In the genomic region with DNA sequence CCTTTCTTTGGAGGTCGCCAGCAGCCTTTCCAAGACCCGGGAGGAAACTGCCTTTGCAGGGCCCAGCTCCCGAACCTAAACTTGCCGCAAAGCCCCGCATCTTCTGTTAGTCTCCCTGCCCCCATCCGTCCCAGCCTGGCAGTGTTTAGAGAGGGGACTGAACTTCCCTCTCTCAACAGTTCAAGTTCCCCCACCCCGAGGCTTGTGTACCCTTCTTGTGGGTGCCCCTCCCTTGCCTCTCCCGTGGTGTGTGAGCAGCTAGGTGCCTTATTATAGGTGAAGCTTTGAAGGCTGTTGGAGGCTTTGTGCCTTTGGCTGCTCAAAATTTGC, we compare ENCODE assay signal across 7 cellular contexts. TPM values are rescaled to one million over a fixed set of nuclear protein-coding genes. Genes with fewer than 3 reads are reported as not detected.
DNase-seq lines count a peak whose midpoint lies in the region; ATAC-seq and TF ChIP-seq lines count a peak whose summit lies in the region.

No MANE protein-coding gene starts in this region.

- H3K4me2 ChIP-seq in H9 (ENCODE audit: insufficient read depth, insufficient read length, low read length) (peak overlapping the region; percentile 70), trophoblast cell (ENCODE audit: low read length) (peak overlapping the region; percentile 95)

- H2BK5ac ChIP-seq in H9 (ENCODE audit: insufficient read length, low read length) (no peak overlapping the region), trophoblast cell (ENCODE audit: low read depth, low read length, poor library complexity) (peak overlapping the region; percentile 63)

- H3K27me3 ChIP-seq in H9 (ENCODE audit: insufficient read depth, low read length) (peaks cover 6% of the 10 kb centered on the region; the same call in 1 of the 2 replicates), trophoblast cell (ENCODE audit: insufficient read depth, low read length) (no peaks in the 10 kb centered on the region)

- peaks cover 33% of the 10 kb centered on the region for H3K27me3 Mint-ChIP-seq in H9 (ENCODE audit: low read depth)

- H2AK5ac ChIP-seq in H9 (ENCODE audit: insufficient read length, low read length) (no peak overlapping the region), trophoblast cell (ENCODE audit: low read length) (peak overlapping the region; percentile 35)

- H3K4me1 ChIP-seq in H9 (ENCODE audit: insufficient read depth, low read length) (peaks cover 3% of the 10 kb centered on the region; the same call in 1 of the 2 replicates), trophoblast cell (ENCODE audit: control insufficient read depth in 1 of 2, insufficient read depth in 2 of 2, low read length in 2 of 2) (peaks cover 21 to 23% of the 10 kb centered on the region in 2 experiments)

- peaks cover 20% of the 10 kb centered on the region for H3K23me2 ChIP-seq in H9 (ENCODE audit: insufficient read length, low read depth, low read length, poor library complexity, severe bottlenecking)

- H3K18ac ChIP-seq in H9 (ENCODE audit: insufficient read length, low read depth, low read length) (peak overlapping the region; percentile 65), trophoblast cell (ENCODE audit: low read length) (peak overlapping the region; percentile 88)

- H2AFZ ChIP-seq in H9 (ENCODE audit: low read length): no peak overlapping the region
- H2AFZ ChIP-seq in trophoblast cell (ENCODE audit: insufficient read depth, low read length, poor library complexity): peak overlapping the region; percentile 37

- no peak overlapping the region for H3T11ph ChIP-seq in H9 (ENCODE audit: low read length)

- H3K79me2 ChIP-seq in H9 (ENCODE audit: insufficient read depth, low read length) (no peaks in the 10 kb centered on the region), trophoblast cell (ENCODE audit: control insufficient read depth, insufficient read depth, low read length, poor library complexity) (peaks cover 19% of the 10 kb centered on the region)

- H2BK20ac ChIP-seq in H9 (ENCODE audit: low read depth, low read length, poor library complexity, severe bottlenecking): no peak overlapping the region

- no peak for TF ChIP-seq CTCF in H9 (conservative IDR thresholded peaks at IDR 0.05)
- TF ChIP-seq CTCF in VCaP (conservative IDR thresholded peaks at IDR 0.05): no peak

- H3K4me3 Mint-ChIP-seq in H9: peak overlapping the region; percentile 79 to 89

- DNase-seq in H9 (no peak), erythroblast (lab: John Stamatoyannopoulos, UW) (peak; percentile 70 to 86), trophoblast cell (no peak), middle frontal gyrus (ENCODE audit: extremely low spot score, low spot score) (no peak)

- H3K36me3 Mint-ChIP-seq in H9 (ENCODE audit: insufficient read depth in 1 of 3, low read depth in 3 of 3): peaks cover 9 to 33% (median 12%) of the 10 kb centered on the region in 3 experiments; a peak in 6 of 7 replicates

- H3K14ac ChIP-seq in H9 (ENCODE audit: insufficient read depth, low read length) (peak overlapping the region; percentile 81), trophoblast cell (ENCODE audit: low read length) (peak overlapping the region; percentile 83)

- H4K12ac ChIP-seq in trophoblast cell (ENCODE audit: low read depth, low read length): no peak overlapping the region

- H3K56ac ChIP-seq in H9 (ENCODE audit: insufficient read length, low read depth, low read length): no peak overlapping the region

- H2BK15ac ChIP-seq in H9 (ENCODE audit: low read depth, low read length): no peak overlapping the region

- H3K9me3 ChIP-seq in H9 (ENCODE audit: control insufficient read depth, low read depth, low read length) (no peaks in the 10 kb centered on the region), trophoblast cell (ENCODE audit: insufficient read depth, low read depth, low read length) (no peaks in the 10 kb centered on the region)

- no peaks in the 10 kb centered on the region for H3K9me3 Mint-ChIP-seq in H9

- H3K27ac ChIP-seq in H9 (ENCODE audit: insufficient read length, low read depth, low read length): no peak overlapping the region
- H3K27ac ChIP-seq in VCaP: peak overlapping the region; percentile 25; the same call in 1 of the 2 replicates
- H3K27ac ChIP-seq in trophoblast cell (ENCODE audit: low read depth, low read length): no peak overlapping the region

- TF ChIP-seq POLR2A in erythroblast (IDR thresholded peaks at IDR 0.05; ENCODE audit: low read length): no peak

- peak overlapping the region in 1 of 3 experiments; percentile 40; a peak in 1 of 7 replicates for H3K27ac Mint-ChIP-seq in H9

- H4K8ac ChIP-seq in H9 (replicated peaks; ENCODE audit: insufficient read length, low read depth, low read length) (no peak overlapping the region), trophoblast cell (ENCODE audit: low read depth, low read length) (peak overlapping the region; percentile 64)

- H3K23ac ChIP-seq in H9 (ENCODE audit: insufficient read length, low read depth, low read length) (no peak overlapping the region), trophoblast cell (ENCODE audit: low read length) (no peak overlapping the region)

- H3K4me3 ChIP-seq in trophoblast cell (ENCODE audit: low read depth, low read length): peak overlapping the region; percentile 91

- peaks cover 22 to 30% of the 10 kb centered on the region in 2 experiments for H3K4me1 Mint-ChIP-seq in H9

- H2BK120ac ChIP-seq in H9 (ENCODE audit: low read depth, low read length, poor library complexity, severe bottlenecking): no peak overlapping the region
- H2BK120ac ChIP-seq in trophoblast cell (ENCODE audit: insufficient read depth, low read length, poor library complexity): peak overlapping the region; percentile 86

- H3K36me3 ChIP-seq in trophoblast cell (ENCODE audit: control insufficient read depth in 1 of 2, insufficient read depth in 2 of 2, low read length in 2 of 2): peaks cover 22 to 33% of the 10 kb centered on the region in 2 experiments

- no peaks in the 10 kb centered on the region for H4K20me1 ChIP-seq in H9 (ENCODE audit: control insufficient read depth, insufficient read depth, insufficient read length)

- H3K4ac ChIP-seq in H9 (ENCODE audit: low read depth, low read length) (no peak overlapping the region), trophoblast cell (ENCODE audit: low read depth, low read length) (peak overlapping the region; percentile 87)

- ATAC-seq in HG03159 (IDR thresholded peaks at IDR 0.05; ENCODE audit: unreplicated experiment) (no peak), HG02840 (IDR thresholded peaks at IDR 0.05; ENCODE audit: low FRiP score, unreplicated experiment) (no peak)

- peak overlapping the region; percentile 55 for H3K9ac ChIP-seq in H9 (ENCODE audit: extremely low read depth, insufficient read length, low read length)
- peak overlapping the region; percentile 67 for H3K9ac ChIP-seq in trophoblast cell (ENCODE audit: low read length)

- no peaks in the 10 kb centered on the region for H3K79me1 ChIP-seq in H9 (ENCODE audit: insufficient read depth, low read depth, low read length, poor library complexity, severe bottlenecking)
- peaks cover 22% of the 10 kb centered on the region for H3K79me1 ChIP-seq in trophoblast cell (ENCODE audit: low read length)

- H4K91ac ChIP-seq in H9 (ENCODE audit: insufficient read length, low read depth, low read length): no peak overlapping the region
- peak overlapping the region; percentile 71 for H4K91ac ChIP-seq in trophoblast cell (ENCODE audit: low read depth, low read length)

- H2BK12ac ChIP-seq in H9 (ENCODE audit: insufficient read length, low read depth, low read length) (no peak overlapping the region), trophoblast cell (ENCODE audit: low read length) (peak overlapping the region; percentile 46)

- no CpG with 5 or more reads among the region's 8 CpGs for WGBS in H9 (ENCODE audit: extremely low coverage, insufficient read length, low lambda C conversion rate)
- WGBS in trophoblast cell (ENCODE audit: extremely low coverage, insufficient coverage, insufficient read length): no CpG with 5 or more reads among the region's 8 CpGs

- no peak overlapping the region for H4K5ac ChIP-seq in H9 (ENCODE audit: insufficient read length, low read depth, low read length)

RNA-seq across cellular contexts. Expression of gene LBH, which starts 1.4 kb away (rescaled TPM):
- total RNA-seq in H9 (2021): 51.6 and 53.0 TPM in 2 replicates
- polyA plus RNA-seq in trophoblast cell (2013): 120 and 147 TPM in 2 replicates

Comparison
In these comparisons a context has a peak if more than half of its experiments do, and no peak if none do; other contexts are left out.
1. DNase-seq: peak in erythroblast (2 of 2); none in H9 (single experiment), trophoblast cell (0 of 2) and middle frontal gyrus (single experiment).